In the genomic region with DNA sequence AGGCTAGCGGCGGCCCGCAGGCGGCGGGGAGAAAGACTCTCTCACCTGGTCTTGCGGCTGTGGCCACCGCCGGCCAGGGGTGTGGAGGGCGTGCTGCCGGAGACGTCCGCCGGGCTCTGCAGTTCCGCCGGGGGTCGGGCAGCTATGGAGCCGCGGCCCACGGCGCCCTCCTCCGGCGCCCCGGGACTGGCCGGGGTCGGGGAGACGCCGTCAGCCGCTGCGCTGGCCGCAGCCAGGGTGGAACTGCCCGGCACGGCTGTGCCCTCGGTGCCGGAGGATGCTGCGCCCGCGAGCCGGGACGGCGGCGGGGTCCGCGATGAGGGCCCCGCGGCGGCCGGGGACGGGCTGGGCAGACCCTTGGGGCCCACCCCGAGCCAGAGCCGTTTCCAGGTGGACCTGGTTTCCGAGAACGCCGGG, we compare ENCODE assay signal across 8 cellular contexts. TPM values are rescaled to one million over a fixed set of nuclear protein-coding genes. Genes with fewer than 3 reads are reported as not detected.
DNase-seq lines count a peak whose midpoint lies in the region; ATAC-seq and TF ChIP-seq lines count a peak whose summit lies in the region.

No MANE protein-coding gene starts in this region.

- H3K4me3 ChIP-seq in heart right ventricle (peak overlapping the region; percentile 72 to 95 (median 78)), gastrocnemius medialis (peak overlapping the region; percentile 79 to 88 (median 84))

- peaks cover 0 to 74% (median 56%) of the 10 kb centered on the region in 9 donors for H3K4me1 ChIP-seq in heart right ventricle
- H3K4me1 ChIP-seq in gastrocnemius medialis = peaks cover 40 to 64% of the 10 kb centered on the region in 2 donors

- TF ChIP-seq CTCF in 22Rv1 (IDR thresholded peaks at IDR 0.05) = peak; percentile 32
- TF ChIP-seq CTCF in VCaP (conservative IDR thresholded peaks at IDR 0.05) = peak; percentile 49
- peak in 7 of 9 donors; percentile 29 to 68 (median 51) for TF ChIP-seq CTCF in heart right ventricle (IDR thresholded peaks at IDR 0.05)
- TF ChIP-seq CTCF in gastrocnemius medialis (IDR thresholded peaks at IDR 0.05 in 4 of 5, conservative IDR thresholded peaks at IDR 0.05 in 1 of 5) = peak in 4 of 5 experiments; percentile 32 to 63 (median 50)

- ATAC-seq in GM18520 (IDR thresholded peaks at IDR 0.05; ENCODE audit: unreplicated experiment) = peak; percentile 23
- ATAC-seq in HG03039 (IDR thresholded peaks at IDR 0.05; ENCODE audit: unreplicated experiment) = peak; percentile 33
- ATAC-seq in heart right ventricle = peak; percentile 44 to 74 (median 54)
- peak; percentile 48 to 51 for ATAC-seq in gastrocnemius medialis

- H3K36me3 ChIP-seq in heart right ventricle (no peaks in the 10 kb centered on the region), gastrocnemius medialis (no peaks in the 10 kb centered on the region)

- H3K27me3 ChIP-seq in heart right ventricle (peaks cover 0 to 6% (median 0%) of the 10 kb centered on the region in 7 donors), gastrocnemius medialis (no peaks in the 10 kb centered on the region)

- no peak for DNase-seq in heart right ventricle
- DNase-seq in gastrocnemius medialis = peak in 1 of 2 donors; percentile 61
- no peak for DNase-seq in NK-92 (lab: John Stamatoyannopoulos, UW; ENCODE audit: unreplicated experiment)
- no peak for DNase-seq in amniotic stem cell (lab: John Stamatoyannopoulos, UW)

- in situ Hi-C loops in gastrocnemius medialis (cut with MboI; ENCODE audit: low sequenced_read_pairs in 4 of 4) = loop anchor here in 2 of 4 donors (25.0 kb wide), 1 partner anchor 522 kb away; no protein-coding TSS in a partner anchor

- no peaks in the 10 kb centered on the region for H3K9me3 ChIP-seq in heart right ventricle
- no peaks in the 10 kb centered on the region for H3K9me3 ChIP-seq in gastrocnemius medialis

- no peak for TF ChIP-seq POLR2A in gastrocnemius medialis (IDR thresholded peaks at IDR 0.05)

- intact Hi-C loops in heart right ventricle (cut with DNase I) (loop anchor here in 8 of 10 donors (2.0 to 10.0 kb wide), 10 partner anchors 107 to 519 kb away; no protein-coding TSS in a partner anchor), gastrocnemius medialis (cut with DNase I; ENCODE audit: low total_unique reads) (loop anchor here (2.0 to 10.0 kb wide), 5 partner anchors 117 to 519 kb away; no protein-coding TSS in a partner anchor)

- WGBS in heart right ventricle, 2 donors = 0% methylated on average over 33 to 53 of the region's 53 CpGs

- H3K27ac ChIP-seq in 22Rv1 = peak overlapping the region; percentile 88
- H3K27ac ChIP-seq in VCaP = peak overlapping the region; percentile 86
- peak overlapping the region; percentile 85 to 99 (median 98) for H3K27ac ChIP-seq in heart right ventricle
- H3K27ac ChIP-seq in gastrocnemius medialis = peak overlapping the region; percentile 93 to 99 (median 99)

RNA-seq across cellular contexts. Expression of a gene that starts 0.3 kb away (rescaled TPM):
- total RNA-seq in heart right ventricle (10 to 100 TPM; 11.9 to 23.0 (median 16.5) TPM), gastrocnemius medialis (10 to 100 TPM; 11.6 to 21.0 (median 17.2) TPM)
- 1 to 10 TPM; 2.5 to 5.2 TPM for polyA plus RNA-seq in heart right ventricle
